Comparison of ENCODE assay signal across 9 cellular contexts in genomic region chr21:34883501-34884271, GRCh38.
A peak's percentile ranks its signal among the peaks of the same experiment; 100 is the strongest.
DNase-seq lines count a peak whose midpoint lies in the region; ATAC-seq, FAIRE-seq and TF ChIP-seq lines count a peak whose summit lies in the region.
"Had no signal": no experiment of that assay in that cellular context is flagged by ENCODE, and none has a peak within 500 bp of the region (broad histone marks: within the 10 kb centered on the region; RNA-seq: fewer than 3 reads in every experiment).

No MANE protein-coding gene starts in this region.

- H3K27me3 ChIP-seq in heart right ventricle (peaks cover 3 to 65% (median 56%) of the 10 kb centered on the region in 7 donors), transverse colon (peaks cover 15% of the 10 kb centered on the region), sigmoid colon (peaks cover 6 to 42% (median 21%) of the 10 kb centered on the region in 3 donors), pancreas (peaks cover 0 to 9% (median 2%) of the 10 kb centered on the region in 4 donors)

- no peak for DNase-seq in heart right ventricle
- DNase-seq in left cardiac atrium = no peak
- peak; percentile 14 for DNase-seq in glomerular endothelial cell (ENCODE audit: extremely low read depth, low read depth, low spot score)
- no peak for DNase-seq in transverse colon
- no peak for DNase-seq in sigmoid colon
- no peak for DNase-seq in pancreas
- DNase-seq: NCI-H69 had no signal

- 84 to 89% methylated on average over 6 of the region's 6 CpGs for WGBS in heart right ventricle, 2 donors
- 56 to 57% methylated on average over 6 of the region's 6 CpGs for WGBS in transverse colon (ENCODE audit: low coverage in 1 of 2), 2 donors
- 49 to 53% methylated on average over 6 of the region's 6 CpGs for WGBS in sigmoid colon, 2 donors
- 87 to 89% methylated on average over 6 of the region's 6 CpGs for WGBS in pancreas, 2 donors

- ATAC-seq in heart right ventricle (no peak), left cardiac atrium (no peak), pancreas (no peak), HG02623 (IDR thresholded peaks at IDR 0.05; ENCODE audit: unreplicated experiment) (no peak)

- H3K4me3 ChIP-seq in heart right ventricle (peak overlapping the region in 6 of 10 donors; percentile 1 to 73 (median 66)), WI38 (ENCODE audit: low read depth, low read length) (peak overlapping the region; percentile 67), transverse colon (peak overlapping the region in 2 of 4 donors; percentile 0 to 71), sigmoid colon (peak overlapping the region in 1 of 4 donors; percentile 79), pancreas (peak overlapping the region in 1 of 4 donors; percentile 68)

- H3K27ac ChIP-seq in heart right ventricle = peak overlapping the region in 3 of 10 donors; percentile 17 to 99 (median 92)
- H3K27ac ChIP-seq in transverse colon = peak overlapping the region; percentile 95 to 99 (median 97)
- H3K27ac ChIP-seq in sigmoid colon = peak overlapping the region in 1 of 4 donors; percentile 93
- H3K27ac ChIP-seq in pancreas = peak overlapping the region in 2 of 4 donors; percentile 68 to 91

- H3K4me1 ChIP-seq in heart right ventricle (peaks cover 0 to 53% (median 18%) of the 10 kb centered on the region in 9 donors), transverse colon (peaks cover 0 to 54% (median 26%) of the 10 kb centered on the region in 4 donors), sigmoid colon (peaks cover 0 to 31% (median 28%) of the 10 kb centered on the region in 4 donors), pancreas (peaks cover 5 to 13% (median 7%) of the 10 kb centered on the region in 3 donors)

- no peak for FAIRE-seq in pancreas (lab: Jason Lieb, UNC)

- in situ Hi-C loops in transverse colon (cut with MboI; ENCODE audit: low pct_ligation_motif_present in 1 of 4, low pct_unique_long_range_greater_than_20kb in 1 of 4, low sequenced_read_pairs in 3 of 4) = loop anchor here in 3 of 4 donors (10.0 to 25.0 kb wide), 4 partner anchors 139 to 1054 kb away; no protein-coding TSS in a partner anchor

- intact Hi-C loops in heart right ventricle (cut with DNase I) = loop anchor here in 4 of 10 donors (10.0 kb wide), 4 partner anchors 521 to 1051 kb away; no protein-coding TSS in a partner anchor
- intact Hi-C loops in left cardiac atrium (cut with DNase I) = loop anchor here (10.0 kb wide), 4 partner anchors 139 to 1041 kb away; no protein-coding TSS in a partner anchor
- intact Hi-C loops in transverse colon (cut with DNase I; ENCODE audit: low total_unique reads) = loop anchor here (10.0 kb wide), 2 partner anchors 89 to 139 kb away; no protein-coding TSS in a partner anchor
- intact Hi-C loops in sigmoid colon (cut with DNase I) = no loop called here
- intact Hi-C loops in pancreas (cut with DNase I) = loop anchor here in 1 of 3 donors (10.0 kb wide), 1 partner anchor 139 kb away; no protein-coding TSS in a partner anchor

- H3K9me3 ChIP-seq in heart right ventricle (no peaks in the 10 kb centered on the region), transverse colon (no peaks in the 10 kb centered on the region), sigmoid colon (no peaks in the 10 kb centered on the region), pancreas (no peaks in the 10 kb centered on the region)

- peaks cover 0 to 51% (median 0%) of the 10 kb centered on the region in 9 donors for H3K36me3 ChIP-seq in heart right ventricle
- H3K36me3 ChIP-seq in transverse colon = peaks cover 0 to 5% (median 0%) of the 10 kb centered on the region in 4 donors
- peaks cover 0 to 3% (median 0%) of the 10 kb centered on the region in 4 donors for H3K36me3 ChIP-seq in sigmoid colon
- H3K36me3 ChIP-seq in pancreas = no peaks in the 10 kb centered on the region

- TF ChIP-seq EP300 in transverse colon (IDR thresholded peaks at IDR 0.05; ENCODE audit: low read depth) = no peak
- no peak for TF ChIP-seq EP300 in sigmoid colon (IDR thresholded peaks at IDR 0.05)

- TF ChIP-seq CTCF in heart right ventricle (IDR thresholded peaks at IDR 0.05) (no peak), WI38 (IDR thresholded peaks at IDR 0.05; ENCODE audit: low read depth, low read length) (no peak), transverse colon (IDR thresholded peaks at IDR 0.05) (no peak), sigmoid colon (IDR thresholded peaks at IDR 0.05) (no peak), pancreas (IDR thresholded peaks at IDR 0.05) (no peak)

- no peak for TF ChIP-seq POLR2A in transverse colon (IDR thresholded peaks at IDR 0.05)
- TF ChIP-seq POLR2A in sigmoid colon (IDR thresholded peaks at IDR 0.05) = no peak
